In the genomic region with DNA sequence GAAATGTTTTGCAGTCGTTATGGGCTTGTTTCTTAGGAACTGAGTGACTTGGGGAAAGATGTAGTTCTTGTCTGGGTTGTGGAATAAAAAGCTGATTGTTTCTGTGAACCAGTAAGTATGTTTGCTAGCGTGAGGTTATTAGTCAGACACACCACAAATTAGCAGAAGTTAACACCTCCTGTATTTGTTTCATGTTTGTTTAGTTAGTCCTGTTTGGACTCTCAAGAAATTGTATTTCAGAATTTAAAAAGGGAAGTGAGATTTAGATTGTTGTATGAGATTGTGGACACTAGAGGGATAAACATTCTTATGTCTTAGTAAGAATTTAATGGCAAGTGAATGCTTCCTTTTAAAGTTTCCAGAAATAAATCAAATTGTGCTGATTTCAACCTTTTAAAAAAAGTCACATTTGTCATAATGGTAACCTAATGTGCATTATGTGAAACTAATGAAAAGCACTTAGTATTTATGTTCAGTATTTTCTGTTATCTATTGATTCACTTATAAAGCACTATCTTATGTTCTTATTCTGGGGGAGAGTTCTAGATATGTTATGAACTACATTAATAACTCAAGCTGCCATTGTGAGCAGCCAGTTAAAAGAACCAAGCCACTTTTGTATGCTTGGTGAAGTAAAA, we compare ENCODE assay signal across 9 cellular contexts.
DNase-seq lines count a peak whose midpoint lies in the region; ATAC-seq and TF ChIP-seq lines count a peak whose summit lies in the region.
"Had no signal": no experiment of that assay in that cellular context is flagged by ENCODE, and none has a peak within 500 bp of the region (broad histone marks: within the 10 kb centered on the region; RNA-seq: fewer than 3 reads in every experiment).

No MANE protein-coding gene starts in this region.

- intact Hi-C loops in head of caudate nucleus (cut with DNase I) = no loop called here

- H3K9me3 ChIP-seq in RWPE2 (ENCODE audit: severe bottlenecking) = no peaks in the 10 kb centered on the region
- H3K9me3 ChIP-seq: SJSA1 had no signal

- peak; percentile 99 for ATAC-seq in GM18870 (IDR thresholded peaks at IDR 0.05; ENCODE audit: unreplicated experiment)
- peak; percentile 98 for ATAC-seq in HG02943 (IDR thresholded peaks at IDR 0.05; ENCODE audit: low read depth, unreplicated experiment)
- ATAC-seq in RWPE2 (ENCODE audit: low read depth) = no peak

- peaks cover 22% of the 10 kb centered on the region; the same call in 1 of the 2 replicates for H3K36me3 ChIP-seq in RWPE2 (ENCODE audit: low read depth)

- DNase-seq in RWPE2 (ENCODE audit: low spot score) (no peak), kidney tubule cell (ENCODE audit: low spot score) (peak; percentile 37), NCI-H2171 (lab: John Stamatoyannopoulos, UW) (no peak), head of caudate nucleus (no peak)
- no peak for DNase-seq in stimulated activated CD4-positive, alpha-beta T cell treated with anti-CD3 and anti-CD28 coated beads, Interleukin-2, amount 100 ng/mL, for 24 hours
- DNase-seq in activated naive CD4-positive, alpha-beta T cell treated with anti-CD3 and anti-CD28 coated beads, Interleukin-2, amount 50 U/mL, for 16 hours = no peak

- H3K27ac ChIP-seq in RWPE2 (ENCODE audit: poor library complexity, severe bottlenecking) = no peak overlapping the region
- H3K27ac ChIP-seq: SJSA1 had no signal

- peak; percentile 40 for TF ChIP-seq CTCF in RWPE2 (IDR thresholded peaks at IDR 0.05; ENCODE audit: poor library complexity, severe bottlenecking)

- peaks cover 7% of the 10 kb centered on the region for H3K4me1 ChIP-seq in RWPE2 (ENCODE audit: insufficient read depth, poor library complexity, severe bottlenecking)

- no peak overlapping the region for H3K4me3 ChIP-seq in RWPE2 (ENCODE audit: severe bottlenecking)
- H3K4me3 ChIP-seq: SJSA1 had no signal

- no peaks in the 10 kb centered on the region for H3K27me3 ChIP-seq in RWPE2 (ENCODE audit: insufficient read depth, poor library complexity, severe bottlenecking)
- H3K27me3 ChIP-seq: SJSA1 had no signal
